8 cellular contexts compared by ENCODE assay signal in the genomic region with DNA sequence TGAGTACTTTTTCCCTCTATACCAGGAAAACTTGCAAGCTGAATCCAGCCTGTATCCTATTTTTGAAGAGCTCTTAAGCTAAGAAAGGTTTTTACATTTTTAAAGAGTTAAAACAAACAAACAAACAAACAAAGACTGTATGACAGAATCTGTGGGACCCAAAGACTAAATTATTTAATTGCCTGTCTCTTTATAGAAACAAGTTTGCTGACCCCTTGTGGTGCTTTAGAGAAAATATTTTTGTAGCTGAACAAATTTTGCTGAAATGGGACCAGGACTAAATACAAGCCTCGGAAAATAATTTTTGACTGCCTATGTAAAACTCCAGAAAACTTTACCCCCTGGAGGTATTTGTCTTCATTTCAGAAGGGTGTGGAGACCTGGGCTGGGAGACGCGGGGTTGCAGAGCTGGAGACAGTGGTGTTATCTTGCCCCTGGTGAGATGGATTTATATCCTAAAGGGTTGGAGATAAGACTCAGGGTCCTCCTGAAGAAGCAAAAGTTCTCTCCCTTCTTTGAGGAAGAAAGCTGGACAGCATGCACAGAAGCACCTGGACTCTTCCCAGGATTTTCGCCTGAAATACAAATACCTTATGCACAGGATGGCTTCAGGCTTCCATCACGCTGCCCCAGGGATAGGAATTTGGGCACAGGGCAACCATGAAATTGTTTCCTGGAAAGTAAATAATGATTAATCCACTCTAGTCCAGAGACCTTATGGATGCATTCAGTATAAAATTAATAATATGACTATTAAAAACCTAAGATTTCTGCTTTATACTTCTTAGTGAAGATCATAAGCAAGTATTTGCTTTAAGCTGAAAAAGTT. TPM values are rescaled to one million over a fixed set of nuclear protein-coding genes. Genes with fewer than 3 reads are reported as not detected.
DNase-seq lines count a peak whose midpoint lies in the region; ATAC-seq and TF ChIP-seq lines count a peak whose summit lies in the region.

No MANE protein-coding gene starts in this region.

- no peaks in the 10 kb centered on the region for H3K4me1 ChIP-seq in naive thymus-derived CD4-positive, alpha-beta T cell (ENCODE audit: control insufficient read depth in 2 of 2, insufficient read depth in 2 of 2, low read length in 2 of 2)

- H3K27me3 ChIP-seq in naive thymus-derived CD4-positive, alpha-beta T cell (ENCODE audit: control insufficient read depth in 2 of 2, insufficient read depth in 2 of 2, low read length in 2 of 2): no peaks in the 10 kb centered on the region

- no peaks in the 10 kb centered on the region for H3K4me1 Mint-ChIP-seq in naive thymus-derived CD4-positive, alpha-beta T cell

- CTCF ChIA-PET in naive thymus-derived CD4-positive, alpha-beta T cell (lab: Charles Lee): interaction anchor here (0.6 to 2.2 kb wide), 9 partner anchors 9 to 1451 kb away, joined by 3 to 6 read pairs (median 4); no protein-coding TSS in a partner anchor

- peak; percentile 16 for DNase-seq in NOMO-1 treated with DMSO at 0.1 percent for 48 hours (lab: John Stamatoyannopoulos, UW; ENCODE audit: unreplicated experiment)
- peak; percentile 60 for DNase-seq in dermis blood vessel endothelial cell
- peak in 6 of 9 donors; percentile 2 to 34 (median 24) for DNase-seq in naive thymus-derived CD4-positive, alpha-beta T cell
- no peak for DNase-seq in activated CD8-positive, alpha-beta memory T cell treated with anti-CD3 and anti-CD28 coated beads for 24 hours
- no peak for DNase-seq in GM19238 (ENCODE audit: insufficient read length, low spot score)

- H3K27ac Mint-ChIP-seq in naive thymus-derived CD4-positive, alpha-beta T cell: no peak overlapping the region

- TF ChIP-seq CTCF in C4-2B (conservative IDR thresholded peaks at IDR 0.05): peak; percentile 65

- no peaks in the 10 kb centered on the region for H3K9me3 Mint-ChIP-seq in naive thymus-derived CD4-positive, alpha-beta T cell

- H3K9me3 ChIP-seq in naive thymus-derived CD4-positive, alpha-beta T cell (ENCODE audit: control insufficient read depth in 2 of 3, low read length in 3 of 3): no peaks in the 10 kb centered on the region

- H3K27me3 Mint-ChIP-seq in naive thymus-derived CD4-positive, alpha-beta T cell: peaks cover 0 to 8% (median 4%) of the 10 kb centered on the region in 5 donors

- no peaks in the 10 kb centered on the region for H3K36me3 ChIP-seq in naive thymus-derived CD4-positive, alpha-beta T cell (ENCODE audit: control insufficient read depth in 2 of 3, insufficient read depth in 3 of 3, low read length in 3 of 3)

- H3K4me3 Mint-ChIP-seq in naive thymus-derived CD4-positive, alpha-beta T cell: no peak overlapping the region

- POLR2A ChIA-PET in naive thymus-derived CD4-positive, alpha-beta T cell (lab: Charles Lee): no interaction called here

- no peak overlapping the region for H3K4me3 ChIP-seq in naive thymus-derived CD4-positive, alpha-beta T cell (ENCODE audit: low read length)

- ATAC-seq in HG03565 (IDR thresholded peaks at IDR 0.05; ENCODE audit: unreplicated experiment) (peak; percentile 43), HG02759 (IDR thresholded peaks at IDR 0.05; ENCODE audit: unreplicated experiment) (no peak)
- ATAC-seq in naive thymus-derived CD4-positive, alpha-beta T cell: no peak

- H3K36me3 Mint-ChIP-seq in naive thymus-derived CD4-positive, alpha-beta T cell: no peaks in the 10 kb centered on the region

- intact Hi-C loops in naive thymus-derived CD4-positive, alpha-beta T cell (cut with micrococcal nuclease): loop anchor here (1.0 to 5.0 kb wide), 4 partner anchors 75 to 1558 kb away; a partner anchor contains a TSS

- H3K27ac ChIP-seq in C4-2B: no peak overlapping the region
- H3K27ac ChIP-seq in naive thymus-derived CD4-positive, alpha-beta T cell (ENCODE audit: low read depth, low read length): no peak overlapping the region

RNA-seq across cellular contexts. Expression of a gene that starts 54.3 kb away (rescaled TPM):
- total RNA-seq in dermis blood vessel endothelial cell: 81.1 and 94.6 TPM in 2 replicates
- 10 to 100 TPM; 42.0 to 76.5 (median 63.2) TPM for total RNA-seq in naive thymus-derived CD4-positive, alpha-beta T cell
- polyA plus RNA-seq in naive thymus-derived CD4-positive, alpha-beta T cell: 10 to 100 TPM; 18.7 to 20.2 TPM

Comparison
In these comparisons a context has a peak if more than half of its experiments do, and no peak if none do; other contexts are left out.
1. DNase-seq: peak in NOMO-1 treated with DMSO at 0.1 percent for 48 hours (single experiment), dermis blood vessel endothelial cell (single experiment) and naive thymus-derived CD4-positive, alpha-beta T cell (6 of 9); none in activated CD8-positive, alpha-beta memory T cell treated with anti-CD3 and anti-CD28 coated beads for 24 hours (single experiment) and GM19238 (single experiment).